In genomic region chr5:173789031-173789920, GRCh38 we compare ENCODE assay signal across 1 cellular context.
TF ChIP-seq lines count a peak whose summit lies in the region.

No MANE protein-coding gene starts in this region.

TF ChIP-seq in HepG2, 621 proteins besides CTCF, POLR2A, EP300 and RAD21 (continued from another document and continues in another):
- TF ChIP-seq THRA (CRISPR knock-in tag; IDR thresholded peaks at IDR 0.05; ENCODE audit: borderline replicate concordance) (peak; percentile 37; the same call in 1 of the 2 replicates), ELF1 (CRISPR knock-in tag; IDR thresholded peaks at IDR 0.05) (0 out of 2 replicates have a peak, but pooled peaks have one; percentile 29), ZFP91 (CRISPR knock-in tag; IDR thresholded peaks at IDR 0.05; ENCODE audit: borderline replicate concordance) (peak; percentile 45; the same call in 1 of the 2 replicates), NFYB (CRISPR knock-in tag; IDR thresholded peaks at IDR 0.05) (peak; percentile 42; the same call in 1 of the 2 replicates), TCF7 (IDR thresholded peaks at IDR 0.05; ENCODE audit: low read depth) (peak; percentile 75; the same call in 1 of the 2 replicates), ZBTB26 (CRISPR knock-in tag; IDR thresholded peaks at IDR 0.05; ENCODE audit: borderline replicate concordance) (peak; percentile 25; the same call in 1 of the 2 replicates), HOXA3 (CRISPR knock-in tag; IDR thresholded peaks at IDR 0.05) (peak; percentile 30; the same call in 1 of the 2 replicates), ZNF510 (CRISPR knock-in tag; IDR thresholded peaks at IDR 0.05; ENCODE audit: low read depth) (no peak), MAFG (CRISPR knock-in tag; IDR thresholded peaks at IDR 0.05) (peak; percentile 68; the same call in 1 of the 2 replicates), DMTF1 (CRISPR knock-in tag; IDR thresholded peaks at IDR 0.05) (no peak), NCOR1 (IDR thresholded peaks at IDR 0.05; ENCODE audit: borderline replicate concordance, low read length) (peak; percentile 24; the same call in 1 of the 2 replicates), ZNF281 (CRISPR knock-in tag; IDR thresholded peaks at IDR 0.05; ENCODE audit: borderline replicate concordance) (peak; percentile 45; the same call in 1 of the 2 replicates), ZNF276 (CRISPR knock-in tag; IDR thresholded peaks at IDR 0.05; ENCODE audit: low read depth) (no peak), HNRNPUL1 (IDR thresholded peaks at IDR 0.05; ENCODE audit: low read depth, low read length) (no peak), STAT5B (CRISPR knock-in tag; IDR thresholded peaks at IDR 0.05) (no peak), ZNF644 (CRISPR knock-in tag; IDR thresholded peaks at IDR 0.05; ENCODE audit: low read depth) (peak; percentile 66), CENPX (CRISPR knock-in tag; IDR thresholded peaks at IDR 0.05) (no peak), ZNF614 (CRISPR knock-in tag; IDR thresholded peaks at IDR 0.05; ENCODE audit: borderline replicate concordance) (peak; percentile 47; the same call in 1 of the 2 replicates), ZBTB43 (CRISPR knock-in tag; conservative IDR thresholded peaks at IDR 0.05) (peak; percentile 46; the same call in 1 of the 2 replicates), HOXA5 (CRISPR knock-in tag; IDR thresholded peaks at IDR 0.05) (peak; percentile 30; the same call in 1 of the 2 replicates), TOE1 (CRISPR knock-in tag; IDR thresholded peaks at IDR 0.05) (no peak), E2F2 (CRISPR knock-in tag; IDR thresholded peaks at IDR 0.05; ENCODE audit: borderline replicate concordance) (no peak), GATA4 (IDR thresholded peaks at IDR 0.05; ENCODE audit: borderline replicate concordance, low read depth) (peak; percentile 17; the same call in 1 of the 2 replicates), SATB2 (CRISPR knock-in tag; IDR thresholded peaks at IDR 0.05) (no peak), ZEB1 (IDR thresholded peaks at IDR 0.05; ENCODE audit: insufficient replicate concordance, low read depth) (peak; percentile 38), CBX5 (CRISPR knock-in tag; IDR thresholded peaks at IDR 0.05; ENCODE audit: borderline replicate concordance) (0 out of 2 replicates have a peak, but pooled peaks have one; percentile 20), KMT2B (CRISPR knock-in tag; IDR thresholded peaks at IDR 0.05) (0 out of 2 replicates have a peak, but pooled peaks have one; percentile 20), PATZ1 (CRISPR knock-in tag; IDR thresholded peaks at IDR 0.05) (peak; percentile 38; the same call in 1 of the 2 replicates), ZZZ3 (CRISPR knock-in tag; IDR thresholded peaks at IDR 0.05; ENCODE audit: borderline replicate concordance) (no peak), FUBP1 (CRISPR knock-in tag; IDR thresholded peaks at IDR 0.05; ENCODE audit: borderline replicate concordance) (no peak), RXRB (CRISPR knock-in tag; IDR thresholded peaks at IDR 0.05; ENCODE audit: borderline replicate concordance) (peak; percentile 70), STAG1 (CRISPR knock-in tag; IDR thresholded peaks at IDR 0.05) (peak; percentile 2; the same call in 1 of the 2 replicates), MATR3 (CRISPR knock-in tag; IDR thresholded peaks at IDR 0.05) (no peak), YEATS4 (CRISPR knock-in tag; IDR thresholded peaks at IDR 0.05; ENCODE audit: borderline replicate concordance) (peak; percentile 29; the same call in 1 of the 2 replicates), ISX (CRISPR knock-in tag; conservative IDR thresholded peaks at IDR 0.05) (no peak), KLF13 (CRISPR knock-in tag; IDR thresholded peaks at IDR 0.05) (no peak), ZNF235 (CRISPR knock-in tag; IDR thresholded peaks at IDR 0.05; ENCODE audit: borderline replicate concordance) (no peak), ATM (IDR thresholded peaks at IDR 0.05; ENCODE audit: borderline replicate concordance) (no peak), CC2D1A (CRISPR knock-in tag; IDR thresholded peaks at IDR 0.05) (no peak), TEAD3 (CRISPR knock-in tag; optimal IDR thresholded peaks at IDR 0.05; ENCODE audit: borderline replicate concordance) (peak; percentile 7), ZNF607 (CRISPR knock-in tag; IDR thresholded peaks at IDR 0.05; ENCODE audit: borderline replicate concordance) (no peak; the same call in 1 of the 2 replicates), DPF2 (CRISPR knock-in tag; IDR thresholded peaks at IDR 0.05; ENCODE audit: borderline replicate concordance, low read depth) (no peak)
